8 cellular contexts compared by ENCODE assay signal in genomic region chr9:35954942-35955546, GRCh38. TPM values are rescaled to one million over a fixed set of nuclear protein-coding genes. Genes with fewer than 3 reads are reported as not detected.
DNase-seq lines count a peak whose midpoint lies in the region; ATAC-seq and TF ChIP-seq lines count a peak whose summit lies in the region.

No MANE protein-coding gene starts in this region.

- H3K36me3 ChIP-seq in A673 (ENCODE audit: insufficient read depth, low read length, poor library complexity, severe bottlenecking) = no peaks in the 10 kb centered on the region

- no peaks in the 10 kb centered on the region for H3K9me3 Mint-ChIP-seq in chondrocyte (ENCODE audit: low read depth)

- peaks cover 25% of the 10 kb centered on the region for H3K27me3 ChIP-seq in A673 (replicated peaks; ENCODE audit: insufficient read depth, low read depth, low read length, poor library complexity)

- H3K9me3 ChIP-seq in A673 (ENCODE audit: low read depth, low read length, poor library complexity, severe bottlenecking) = no peaks in the 10 kb centered on the region

- no peaks in the 10 kb centered on the region for H3K36me3 Mint-ChIP-seq in chondrocyte (ENCODE audit: low read depth)

- peak; percentile 77 for DNase-seq in A673 (ENCODE audit: low spot score)
- peak; percentile 69 for DNase-seq in GM10266 (ENCODE audit: extremely low spot score)
- DNase-seq in NCI-H146 treated with DMSO at 0.1 percent for 48 hours (lab: John Stamatoyannopoulos, UW; ENCODE audit: unreplicated experiment) = peak; percentile 73
- DNase-seq in T-helper 1 cell = peak in 4 of 5 donors; percentile 15 to 62 (median 34)
- no peak for DNase-seq in chondrocyte (ENCODE audit: low spot score)
- DNase-seq in left lobe of liver (ENCODE audit: low spot score) = no peak
- DNase-seq in stimulated activated CD8-positive, alpha-beta memory T cell treated with anti-CD3 and anti-CD28 coated beads, Interleukin-7, amount 100 ng/mL, for 4 hours (ENCODE audit: low read depth in 2 of 2) = peak; percentile 8 to 32
- no peak for DNase-seq in SHP77 treated with DMSO at 0.1 percent for 48 hours (lab: John Stamatoyannopoulos, UW)

- TF ChIP-seq CTCF in A673 (conservative IDR thresholded peaks at IDR 0.05; ENCODE audit: low read depth, low read length) (peak; percentile 89), GM10266 (IDR thresholded peaks at IDR 0.05; ENCODE audit: control insufficient read depth, insufficient read depth, low read depth, missing control alignments) (peak; percentile 88), chondrocyte (IDR thresholded peaks at IDR 0.05) (peak; percentile 93)

- no TSS peak for BruUV-seq in A673 (replicated peaks; lab: Mats Ljungman, UMichigan)

- POLR2A ChIA-PET in A673 (lab: Charles Lee; ENCODE audit: low non-redundant PET) = no interaction called here

- intact Hi-C loops in A673 (cut with micrococcal nuclease; ENCODE audit: unreplicated experiment) = loop anchor here (2.0 to 5.0 kb wide), 2 partner anchors 68 to 212 kb away; partner anchors contain the start of gene CCIN

- CTCF ChIA-PET in A673 (lab: Charles Lee) = interaction anchor here (0.5 to 1.1 kb wide), 9 partner anchors 9 to 251 kb away, joined by 3 to 12 read pairs (median 4); no protein-coding TSS in a partner anchor

- H3K27me3 Mint-ChIP-seq in chondrocyte (ENCODE audit: low read depth) = no peaks in the 10 kb centered on the region

- H3K27ac ChIP-seq in A673 (ENCODE audit: low read depth, low read length, poor library complexity, severe bottlenecking) = no peak overlapping the region

- peak; percentile 97 for ATAC-seq in left lobe of liver

- H3K4me3 ChIP-seq in A673 (ENCODE audit: low read depth, low read length, poor library complexity, severe bottlenecking) = no peak overlapping the region

- H3K4me3 Mint-ChIP-seq in chondrocyte (ENCODE audit: unreplicated experiment) = no peak overlapping the region

- H3K4me1 ChIP-seq in A673 (ENCODE audit: insufficient read depth, low read length, poor library complexity, severe bottlenecking) = no peaks in the 10 kb centered on the region

- no peak overlapping the region for H3K27ac Mint-ChIP-seq in chondrocyte (ENCODE audit: unreplicated experiment)

- H3K4me1 Mint-ChIP-seq in chondrocyte (ENCODE audit: low read depth) = peaks cover 14% of the 10 kb centered on the region

RNA-seq across cellular contexts. Expression of gene OR2S2, which starts 2.9 kb away (rescaled TPM):
- total RNA-seq in A673 (2021) = not detected in 2 replicates
- total RNA-seq in chondrocyte = not detected in 3 replicates
- total RNA-seq in left lobe of liver = not detected

RNA-seq across cellular contexts. Expression of gene SPAAR, which starts 45.8 kb away (rescaled TPM):
- total RNA-seq in A673 (2021) (0.37 TPM in 1 of 2 replicates, not detected in the other), chondrocyte (0.70 to 1.3 TPM (median 0.77 TPM) in 3 replicates), left lobe of liver (1.1 TPM)

RNA-seq across cellular contexts. Expression of gene HRCT1, which starts 49.0 kb away (rescaled TPM):
- total RNA-seq in A673 (2021) = 0.33 TPM in 1 of 2 replicates, not detected in the other
- total RNA-seq in chondrocyte = 7.2 to 16.6 TPM (median 7.8 TPM) in 3 replicates
- total RNA-seq in left lobe of liver = 0.96 TPM

Comparison
In these comparisons a context has a peak if more than half of its experiments do, and no peak if none do; other contexts are left out.
1. DNase-seq: peak in A673 (single experiment), GM10266 (single experiment), NCI-H146 treated with DMSO at 0.1 percent for 48 hours (single experiment), T-helper 1 cell (4 of 5) and stimulated activated CD8-positive, alpha-beta memory T cell treated with anti-CD3 and anti-CD28 coated beads, Interleukin-7, amount 100 ng/mL, for 4 hours (2 of 2); none in chondrocyte (single experiment), left lobe of liver (single experiment) and SHP77 treated with DMSO at 0.1 percent for 48 hours (single experiment).
2. Peak in every context shown above with its lines, with median percentiles within 50 percentile points of each other: CTCF ChIP-seq.